Comparison of ENCODE assay signal across 8 cellular contexts in the genomic region with DNA sequence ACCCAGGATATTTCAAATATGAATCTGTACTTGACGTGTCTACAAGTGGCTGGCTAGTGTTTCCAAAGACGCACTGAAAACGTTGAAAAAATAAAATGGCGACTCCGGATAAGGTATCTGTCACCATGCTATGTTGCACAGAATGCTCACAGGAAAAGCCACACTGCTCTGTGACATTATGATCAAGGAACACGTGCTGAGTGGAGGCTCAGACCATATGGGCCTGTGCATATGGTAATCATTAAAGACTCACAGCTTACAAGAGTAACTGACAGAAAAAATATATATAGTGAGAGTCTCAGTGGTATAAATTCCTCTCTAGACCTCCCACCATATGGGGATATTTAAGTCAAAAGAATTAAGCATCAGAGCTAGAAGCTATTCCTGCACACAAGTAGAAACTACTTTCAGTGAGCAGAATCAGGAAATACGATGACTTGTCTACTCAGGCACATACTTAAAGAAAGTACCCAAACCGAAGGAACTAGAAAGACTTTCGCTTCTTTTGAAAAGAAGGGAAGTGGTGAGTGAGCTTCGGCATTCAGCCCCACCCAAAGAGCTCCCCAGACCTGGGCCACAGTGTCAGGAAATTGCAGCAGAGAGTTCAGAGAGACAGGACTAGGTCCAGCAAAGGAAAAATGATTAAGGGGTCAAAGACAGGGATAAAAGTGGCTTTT.
A peak's percentile ranks its signal among the peaks of the same experiment; 100 is the strongest.
DNase-seq lines count a peak whose midpoint lies in the region; ATAC-seq and TF ChIP-seq lines count a peak whose summit lies in the region.

No MANE protein-coding gene starts in this region.

- peaks cover 0 to 4% (median 0%) of the 10 kb centered on the region in 7 donors for H3K27me3 ChIP-seq in heart right ventricle

- intact Hi-C loops in heart right ventricle (cut with DNase I), result loop anchor here in 1 of 10 donors (5.0 kb wide), 1 partner anchor 36 kb away; no protein-coding TSS in a partner anchor

- peaks cover 0 to 33% (median 0%) of the 10 kb centered on the region in 9 donors for H3K4me1 ChIP-seq in heart right ventricle

- H3K27ac Mint-ChIP-seq in stimulated activated effector memory CD8-positive, alpha-beta T cell treated with anti-CD3 and anti-CD28 coated beads, Interleukin-12 subunit alpha, Interleukin-12 subunit beta, amount 100 ng/mL, for 72 hours, result peak overlapping the region; percentile 18

- no peak for TF ChIP-seq POLR2A in erythroblast (IDR thresholded peaks at IDR 0.05; ENCODE audit: low read length)

- peak overlapping the region in 1 of 10 donors; percentile 62 for H3K27ac ChIP-seq in heart right ventricle

- peak overlapping the region; percentile 12; the same call in 1 of the 2 replicates for H3K4me3 ChIP-seq in AG04449 (ENCODE audit: low read depth, low read length)
- no peak overlapping the region for H3K4me3 ChIP-seq in heart right ventricle

- H3K36me3 ChIP-seq in heart right ventricle, result no peaks in the 10 kb centered on the region

- CTCF ChIA-PET in AG04449 (lab: Yijun Ruan, JAX), result interaction anchor here (0.7 to 3.0 kb wide), 5 partner anchors 13 to 117 kb away, joined by 3 to 15 read pairs (median 6); no protein-coding TSS in a partner anchor

- H3K9me3 Mint-ChIP-seq in stimulated activated effector memory CD8-positive, alpha-beta T cell treated with anti-CD3 and anti-CD28 coated beads, Interleukin-12 subunit alpha, Interleukin-12 subunit beta, amount 100 ng/mL, for 72 hours, result no peaks in the 10 kb centered on the region

- H3K4me1 Mint-ChIP-seq in stimulated activated effector memory CD8-positive, alpha-beta T cell treated with anti-CD3 and anti-CD28 coated beads, Interleukin-12 subunit alpha, Interleukin-12 subunit beta, amount 100 ng/mL, for 72 hours, result peaks cover 24% of the 10 kb centered on the region

- no peaks in the 10 kb centered on the region for H3K9me3 ChIP-seq in heart right ventricle

- POLR2A ChIA-PET in AG04449 (lab: Yijun Ruan, JAX), result no interaction called here

- peak; percentile 90 for ATAC-seq in GM19438 (IDR thresholded peaks at IDR 0.05; ENCODE audit: low read depth, unreplicated experiment)
- ATAC-seq in HG03460 (IDR thresholded peaks at IDR 0.05; ENCODE audit: unreplicated experiment), result peak; percentile 96
- peak in 5 of 8 donors; percentile 38 to 62 (median 52) for ATAC-seq in heart right ventricle
- peak; percentile 95 for ATAC-seq in stimulated activated effector memory CD8-positive, alpha-beta T cell treated with anti-CD3 and anti-CD28 coated beads, Interleukin-12 subunit alpha, Interleukin-12 subunit beta, amount 100 ng/mL, for 72 hours

- no peak for DNase-seq in AG04449 (ENCODE audit: low read depth, low spot score)
- peak; percentile 48 to 65 for DNase-seq in activated CD4-positive, alpha-beta T cell treated with anti-CD3 and anti-CD28 coated beads, Interleukin-2, amount 50 U/mL, for 48 hours
- DNase-seq in heart right ventricle, result no peak
- peak; percentile 10 to 57 for DNase-seq in stimulated activated effector memory CD8-positive, alpha-beta T cell treated with anti-CD3 and anti-CD28 coated beads, Interleukin-12 subunit alpha, Interleukin-12 subunit beta, amount 100 ng/mL, for 72 hours (ENCODE audit: low spot score in 2 of 2)
- DNase-seq in erythroblast (lab: John Stamatoyannopoulos, UW), result no peak
- DNase-seq in COR-L47 (lab: John Stamatoyannopoulos, UW), result no peak

- 70% methylated on average over 10 of the region's 10 CpGs for WGBS in heart right ventricle, 2 donors

- TF ChIP-seq CTCF in AG04449 (IDR thresholded peaks at IDR 0.05; ENCODE audit: insufficient read depth, low read length, missing control alignments), result no peak
- no peak for TF ChIP-seq CTCF in heart right ventricle (IDR thresholded peaks at IDR 0.05)

- H3K4me3 Mint-ChIP-seq in stimulated activated effector memory CD8-positive, alpha-beta T cell treated with anti-CD3 and anti-CD28 coated beads, Interleukin-12 subunit alpha, Interleukin-12 subunit beta, amount 100 ng/mL, for 72 hours, result peak overlapping the region; percentile 30

- H3K36me3 Mint-ChIP-seq in stimulated activated effector memory CD8-positive, alpha-beta T cell treated with anti-CD3 and anti-CD28 coated beads, Interleukin-12 subunit alpha, Interleukin-12 subunit beta, amount 100 ng/mL, for 72 hours, result peaks cover 7% of the 10 kb centered on the region

Comparison
In these comparisons a context has a peak if more than half of its experiments do, and no peak if none do; other contexts are left out.
1. DNase-seq: peak in activated CD4-positive, alpha-beta T cell treated with anti-CD3 and anti-CD28 coated beads, Interleukin-2, amount 50 U/mL, for 48 hours (2 of 2) and stimulated activated effector memory CD8-positive, alpha-beta T cell treated with anti-CD3 and anti-CD28 coated beads, Interleukin-12 subunit alpha, Interleukin-12 subunit beta, amount 100 ng/mL, for 72 hours (2 of 2); none in AG04449 (single experiment), heart right ventricle (0 of 2), erythroblast (0 of 2) and COR-L47 (single experiment).
2. Peak in every context shown above with its lines, with median percentiles within 50 percentile points of each other: ATAC-seq.